23 cellular contexts compared by ENCODE assay signal in genomic region chr1:5720045-5720444, GRCh38.
DNase-seq lines count a peak whose midpoint lies in the region; ATAC-seq and TF ChIP-seq lines count a peak whose summit lies in the region.
"Had no signal": no experiment of that assay in that cellular context is flagged by ENCODE, and none has a peak within 500 bp of the region (broad histone marks: within the 10 kb centered on the region; RNA-seq: fewer than 3 reads in every experiment).

No MANE protein-coding gene starts in this region.

- no peak overlapping the region for H3K14ac ChIP-seq in neuronal stem cell (ENCODE audit: low read length)

- no peak overlapping the region for H2BK12ac ChIP-seq in neuronal stem cell (ENCODE audit: low read length)

- H3K4ac ChIP-seq in neuronal stem cell (ENCODE audit: low read length), result no peak overlapping the region

- no peaks in the 10 kb centered on the region for H3K79me1 ChIP-seq in neuronal stem cell (ENCODE audit: low read depth, low read length)

- H3K27me3 ChIP-seq in neuronal stem cell (ENCODE audit: control insufficient read depth in 3 of 3, insufficient read depth in 3 of 3, low read depth in 1 of 3, low read length in 3 of 3), result peaks cover 0 to 43% (median 0%) of the 10 kb centered on the region in 3 experiments
- H3K27me3 ChIP-seq in H7 (ENCODE audit: control insufficient read depth, insufficient read depth, low read length), result no peaks in the 10 kb centered on the region

- H4K91ac ChIP-seq in neuronal stem cell (ENCODE audit: low read depth, low read length, poor library complexity), result no peak overlapping the region

- TF ChIP-seq CTCF in natural killer cell (IDR thresholded peaks at IDR 0.05) (no peak), chondrocyte (IDR thresholded peaks at IDR 0.05) (no peak)

- H3K4me3 ChIP-seq in neuronal stem cell (ENCODE audit: low read length in 2 of 2) (no peak overlapping the region), H7 (ENCODE audit: insufficient read depth, low read depth, low read length) (no peak overlapping the region)
- H3K4me3 ChIP-seq: A549 had no signal

- no peak overlapping the region for H2AK5ac ChIP-seq in neuronal stem cell (ENCODE audit: low read depth, low read length)

- H3K36me3 ChIP-seq in neuronal stem cell (replicated peaks in 1 of 2; ENCODE audit: control insufficient read depth in 2 of 2, insufficient read depth in 2 of 2, low read length in 2 of 2), result no peaks in the 10 kb centered on the region
- no peaks in the 10 kb centered on the region for H3K36me3 ChIP-seq in H7 (replicated peaks; ENCODE audit: control insufficient read depth, insufficient read depth, low read length)

- WGBS in neuronal stem cell (ENCODE audit: extremely low coverage in 2 of 2, insufficient read length in 2 of 2, insufficient replicate concordance in 1 of 2), 2 donors, result no CpG with 5 or more reads among the region's 8 CpGs

- H2AFZ ChIP-seq in neuronal stem cell (ENCODE audit: low read length), result no peak overlapping the region

- H3K4me1 Mint-ChIP-seq in natural killer cell treated with Interleukin-12 subunit alpha and Interleukin-12 subunit beta and Interleukin-15 and Interleukin-18, amount 100 ng/mL, for 72 hours (ENCODE audit: low read depth in 2 of 2), result no peaks in the 10 kb centered on the region
- H3K4me1 Mint-ChIP-seq in natural killer cell (no peaks in the 10 kb centered on the region), chondrocyte (ENCODE audit: low read depth) (no peaks in the 10 kb centered on the region)

- peak overlapping the region; percentile 59 for H2BK15ac ChIP-seq in neuronal stem cell (ENCODE audit: low read length)

- no peak overlapping the region for H3K9ac ChIP-seq in neuronal stem cell (ENCODE audit: low read depth, low read length, poor library complexity)

- H3K4me3 Mint-ChIP-seq in natural killer cell treated with Interleukin-12 subunit alpha and Interleukin-12 subunit beta and Interleukin-15 and Interleukin-18, amount 100 ng/mL, for 72 hours, result no peak overlapping the region
- H3K4me3 Mint-ChIP-seq in natural killer cell, result no peak overlapping the region
- H3K4me3 Mint-ChIP-seq in chondrocyte (ENCODE audit: unreplicated experiment), result no peak overlapping the region
- H3K4me3 Mint-ChIP-seq: CD8-positive, alpha-beta T cell had no signal

- H2BK5ac ChIP-seq in neuronal stem cell (ENCODE audit: low read length), result no peak overlapping the region

- H3K9me3 Mint-ChIP-seq in natural killer cell treated with Interleukin-12 subunit alpha and Interleukin-12 subunit beta and Interleukin-15 and Interleukin-18, amount 100 ng/mL, for 72 hours, result peaks cover 3% of the 10 kb centered on the region
- no peaks in the 10 kb centered on the region for H3K9me3 Mint-ChIP-seq in natural killer cell
- peaks cover 16% of the 10 kb centered on the region for H3K9me3 Mint-ChIP-seq in chondrocyte (ENCODE audit: low read depth)

- H3K27ac ChIP-seq in neuronal stem cell (replicated peaks; ENCODE audit: low read length), result no peak overlapping the region
- H3K27ac ChIP-seq: A549, C4-2B had no signal

- H3K4me1 ChIP-seq in neuronal stem cell (ENCODE audit: control insufficient read depth in 2 of 2, insufficient read depth in 1 of 2, low read depth in 1 of 2, low read length in 2 of 2), result peaks cover 0 to 24% of the 10 kb centered on the region in 2 donors
- H3K4me1 ChIP-seq: A549 had no signal

- peak; percentile 34 for DNase-seq in natural killer cell treated with Interleukin-12 subunit alpha and Interleukin-12 subunit beta and Interleukin-15 and Interleukin-18, amount 100 ng/mL, for 72 hours (ENCODE audit: low spot score)
- DNase-seq in natural killer cell, result no peak
- peak; percentile 55 for DNase-seq in chondrocyte (ENCODE audit: low spot score)
- DNase-seq in neuronal stem cell (ENCODE audit: low spot score), result no peak
- DNase-seq in H7, result no peak
- no peak for DNase-seq in stimulated activated CD8-positive, alpha-beta memory T cell treated with anti-CD3 and anti-CD28 coated beads, Interleukin-4, amount 100 ng/mL, for 48 hours
- DNase-seq: AML-193; CD8-positive, alpha-beta T cell; DMS 273 treated with DMSO at 0.1 percent for 48 hours; DMS79; EL; GDM1; IMR-90; KG1; MM.1S; NCI-H2029; NCI-H446; NCI-H524 treated with DMSO at 0.1 percent for 48 hours; NCI-H774; SHP77 had no signal

- H3K18ac ChIP-seq in neuronal stem cell (ENCODE audit: low read length), result no peak overlapping the region

- no peak overlapping the region for H3K4me2 ChIP-seq in neuronal stem cell (ENCODE audit: insufficient read depth, low read length, poor library complexity, severe bottlenecking)
- H3K4me2 ChIP-seq: A549 had no signal

- H4K8ac ChIP-seq in neuronal stem cell (ENCODE audit: low read depth, low read length), result no peak overlapping the region

- H3K27me3 Mint-ChIP-seq in natural killer cell treated with Interleukin-12 subunit alpha and Interleukin-12 subunit beta and Interleukin-15 and Interleukin-18, amount 100 ng/mL, for 72 hours, result peaks cover 14 to 15% of the 10 kb centered on the region in 2 donors
- H3K27me3 Mint-ChIP-seq in natural killer cell (ENCODE audit: low read depth in 2 of 2) (peaks cover 5 to 18% of the 10 kb centered on the region in 2 donors), chondrocyte (ENCODE audit: low read depth) (peaks cover 18% of the 10 kb centered on the region)

- intact Hi-C loops in natural killer cell (cut with micrococcal nuclease), result no loop called here

- ATAC-seq in natural killer cell treated with Interleukin-12 subunit alpha and Interleukin-12 subunit beta and Interleukin-15 and Interleukin-18, amount 100 ng/mL, for 72 hours, result no peak
- ATAC-seq in natural killer cell (no peak), HG02973 (IDR thresholded peaks at IDR 0.05; ENCODE audit: unreplicated experiment) (no peak)
- ATAC-seq: A549; CD8-positive, alpha-beta T cell had no signal

- H3K9me3 ChIP-seq in neuronal stem cell (replicated peaks in 1 of 2; ENCODE audit: control insufficient read depth in 2 of 2, insufficient read depth in 1 of 2, low read depth in 1 of 2, low read length in 2 of 2), result peaks cover 0 to 10% of the 10 kb centered on the region in 2 donors
- H3K9me3 ChIP-seq: A549 had no signal

- no peak overlapping the region for H3K23ac ChIP-seq in neuronal stem cell (ENCODE audit: low read depth, low read length, poor library complexity)

- H3K36me3 Mint-ChIP-seq in natural killer cell treated with Interleukin-12 subunit alpha and Interleukin-12 subunit beta and Interleukin-15 and Interleukin-18, amount 100 ng/mL, for 72 hours, result no peaks in the 10 kb centered on the region
- no peaks in the 10 kb centered on the region for H3K36me3 Mint-ChIP-seq in natural killer cell
- no peaks in the 10 kb centered on the region for H3K36me3 Mint-ChIP-seq in chondrocyte (ENCODE audit: low read depth)
- H3K36me3 Mint-ChIP-seq: CD8-positive, alpha-beta T cell had no signal

- no peak overlapping the region for H2BK120ac ChIP-seq in neuronal stem cell (ENCODE audit: low read depth, low read length)

- no peak overlapping the region for H3K27ac Mint-ChIP-seq in natural killer cell treated with Interleukin-12 subunit alpha and Interleukin-12 subunit beta and Interleukin-15 and Interleukin-18, amount 100 ng/mL, for 72 hours
- H3K27ac Mint-ChIP-seq in natural killer cell, result no peak overlapping the region
- no peak overlapping the region for H3K27ac Mint-ChIP-seq in chondrocyte (ENCODE audit: unreplicated experiment)
- H3K27ac Mint-ChIP-seq: CD8-positive, alpha-beta T cell had no signal

Comparison
In these comparisons a context has a peak if more than half of its experiments do, and no peak if none do; other contexts are left out.
1. DNase-seq: peak in natural killer cell treated with Interleukin-12 subunit alpha and Interleukin-12 subunit beta and Interleukin-15 and Interleukin-18, amount 100 ng/mL, for 72 hours (single experiment) and chondrocyte (single experiment); none in natural killer cell (single experiment), neuronal stem cell (single experiment), H7 (single experiment) and stimulated activated CD8-positive, alpha-beta memory T cell treated with anti-CD3 and anti-CD28 coated beads, Interleukin-4, amount 100 ng/mL, for 48 hours (single experiment).